Comparison of ENCODE assay signal across 19 cellular contexts in genomic region chr6:7538484-7538883, GRCh38. TPM values are rescaled to one million over a fixed set of nuclear protein-coding genes. Genes with fewer than 3 reads are reported as not detected.
"Had no signal": no experiment of that assay in that cellular context is flagged by ENCODE, and none has a peak within 500 bp of the region (broad histone marks: within the 10 kb centered on the region; RNA-seq: fewer than 3 reads in every experiment).

No MANE protein-coding gene starts in this region.

- H3K36me3 Mint-ChIP-seq: activated CD4-positive, alpha-beta memory T cell treated with anti-CD3 and anti-CD28 coated beads for 36 hours; activated naive CD8-positive, alpha-beta T cell treated with anti-CD3 and anti-CD28 coated beads, Interleukin-2, amount 10 ng/mL, durations not matched to agents 7 days and 5 days; brain; immature natural killer cell; natural killer cell treated with Interleukin-12 subunit alpha and Interleukin-12 subunit beta and Interleukin-15 and Interleukin-18, amount 100 ng/mL, for 72 hours had no signal

- H3K27ac Mint-ChIP-seq: activated B cell treated with CpG ODN at 0.5 μM for 24 hours; activated CD4-positive, alpha-beta memory T cell treated with anti-CD3 and anti-CD28 coated beads for 36 hours; activated naive CD8-positive, alpha-beta T cell treated with anti-CD3 and anti-CD28 coated beads, Interleukin-2, amount 10 ng/mL, durations not matched to agents 7 days and 5 days; immature natural killer cell; natural killer cell treated with Interleukin-12 subunit alpha and Interleukin-12 subunit beta and Interleukin-15 and Interleukin-18, amount 100 ng/mL, for 72 hours; stimulated activated naive CD8-positive, alpha-beta T cell treated with anti-CD3 and anti-CD28 coated beads, Interleukin-15, Interleukin-2, amounts not matched to agents 100 ng/mL and 50 ng/mL, for 24 hours; T-helper 2 cell treated with Interferon-gamma antibody and Interleukin-4, amounts not matched to agents 5 μg/mL and 100 μg/mL, for 36 hours had no signal

- H3K27me3 Mint-ChIP-seq: progenitor cell of endocrine pancreas had no signal

- H3K4me3 Mint-ChIP-seq: activated B cell treated with CpG ODN at 0.5 μM for 24 hours; activated CD4-positive, alpha-beta memory T cell treated with anti-CD3 and anti-CD28 coated beads for 36 hours; activated naive CD8-positive, alpha-beta T cell treated with anti-CD3 and anti-CD28 coated beads, Interleukin-2, amount 10 ng/mL, durations not matched to agents 7 days and 5 days; immature natural killer cell; natural killer cell treated with Interleukin-12 subunit alpha and Interleukin-12 subunit beta and Interleukin-15 and Interleukin-18, amount 100 ng/mL, for 72 hours; stimulated activated naive CD8-positive, alpha-beta T cell treated with anti-CD3 and anti-CD28 coated beads, Interleukin-15, Interleukin-2, amounts not matched to agents 100 ng/mL and 50 ng/mL, for 24 hours; T-helper 2 cell treated with Interferon-gamma antibody and Interleukin-4, amounts not matched to agents 5 μg/mL and 100 μg/mL, for 36 hours had no signal

- ATAC-seq: lower lobe of right lung; natural killer cell treated with Interleukin-12 subunit alpha and Interleukin-12 subunit beta and Interleukin-15 and Interleukin-18, amount 100 ng/mL, for 72 hours had no signal

- H3K4me3 ChIP-seq: lower lobe of right lung, SK-N-MC, skin epidermis, transverse colon had no signal

- H3K27ac ChIP-seq: lower lobe of right lung, SK-N-MC, transverse colon had no signal

- H3K9me3 Mint-ChIP-seq: activated B cell treated with CpG ODN at 0.5 μM for 24 hours; activated CD4-positive, alpha-beta memory T cell treated with anti-CD3 and anti-CD28 coated beads for 36 hours; activated naive CD8-positive, alpha-beta T cell treated with anti-CD3 and anti-CD28 coated beads, Interleukin-2, amount 10 ng/mL, durations not matched to agents 7 days and 5 days; natural killer cell treated with Interleukin-12 subunit alpha and Interleukin-12 subunit beta and Interleukin-15 and Interleukin-18, amount 100 ng/mL, for 72 hours; stimulated activated naive CD8-positive, alpha-beta T cell treated with anti-CD3 and anti-CD28 coated beads, Interleukin-15, Interleukin-2, amounts not matched to agents 100 ng/mL and 50 ng/mL, for 24 hours; T-helper 2 cell treated with Interferon-gamma antibody and Interleukin-4, amounts not matched to agents 5 μg/mL and 100 μg/mL, for 36 hours had no signal

- H3K9me3 ChIP-seq: lower lobe of right lung, transverse colon had no signal

- DNase-seq: activated B cell treated with CpG ODN at 0.5 μM for 24 hours; activated CD4-positive, alpha-beta memory T cell treated with anti-CD3 and anti-CD28 coated beads for 36 hours; activated CD4-positive, alpha-beta T cell treated with anti-CD3 and anti-CD28 coated beads for 4 hours; activated naive CD8-positive, alpha-beta T cell treated with anti-CD3 and anti-CD28 coated beads, Interleukin-2, amount 10 ng/mL, durations not matched to agents 7 days and 5 days; activated T-cell treated with anti-CD3 and anti-CD28 coated beads for 4 hours; cortex of kidney; erythroblast; head of caudate nucleus; immature natural killer cell; lower lobe of right lung; occipital lobe; transverse colon had no signal

- H3K36me3 ChIP-seq: lower lobe of right lung, transverse colon had no signal

RNA-seq across cellular contexts. Expression of gene DSP, which starts 3.0 kb away (rescaled TPM):
- total RNA-seq: natural killer cell treated with Interleukin-12 subunit alpha and Interleukin-12 subunit beta and Interleukin-15 and Interleukin-18, amount 100 ng/mL, for 72 hours had no signal
- polyA plus RNA-seq: immature natural killer cell had no signal
